Comparison of ENCODE assay signal across 8 cellular contexts in the genomic region with DNA sequence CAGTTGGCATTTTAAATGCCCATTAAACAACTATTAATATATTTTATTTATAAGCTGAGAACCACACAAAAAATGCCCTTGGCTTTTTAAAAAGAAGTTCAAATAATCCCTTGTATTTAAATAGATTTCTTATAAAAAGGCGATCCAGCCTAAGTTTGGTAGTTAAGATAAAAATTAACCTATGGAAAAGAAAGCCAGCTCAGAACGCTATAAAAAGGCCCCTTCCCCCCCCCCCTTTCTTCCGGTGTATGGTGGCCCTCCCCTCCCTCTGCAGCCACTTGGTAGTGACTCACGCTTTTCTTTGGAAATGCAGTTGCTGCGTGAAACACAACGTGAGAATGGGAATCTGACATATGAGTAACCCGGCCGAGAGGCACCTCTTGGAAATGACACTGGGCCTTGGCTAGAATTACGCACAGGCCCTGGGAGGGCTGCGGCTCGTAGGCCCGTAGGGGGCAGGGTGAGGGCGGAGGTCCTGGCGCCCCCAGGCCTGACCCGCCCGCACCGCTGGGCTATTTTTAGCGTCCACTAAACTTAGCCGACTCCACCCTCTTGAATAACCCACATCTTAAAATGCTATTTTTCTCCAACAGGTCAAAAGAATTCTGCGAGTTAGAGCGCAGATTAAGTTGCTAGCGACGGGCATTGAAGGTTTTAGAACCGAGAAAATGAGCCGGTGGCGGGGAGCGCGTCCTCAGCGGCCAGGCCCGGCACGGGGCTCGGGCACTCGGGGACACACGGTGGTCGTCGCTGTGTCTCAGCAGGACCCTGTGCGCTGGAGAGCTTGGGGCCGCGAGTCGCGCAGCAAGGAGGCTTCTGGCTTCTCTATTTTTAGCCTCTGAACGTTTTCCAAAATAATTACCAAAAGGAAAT.
DNase-seq lines count a peak whose midpoint lies in the region; TF ChIP-seq lines count a peak whose summit lies in the region.

No MANE protein-coding gene starts in this region.

- H3K27ac ChIP-seq in HEK293 (ENCODE audit: extremely low read depth, low read depth, low read length) = peak overlapping the region; percentile 71

- POLR2A ChIA-PET in HEK293 (lab: Yijun Ruan, JAX) = no interaction called here

- peak; percentile 100 for DNase-seq in EH (ENCODE audit: low read depth)
- peak; percentile 33 for DNase-seq in NCI-H2107 (lab: John Stamatoyannopoulos, UW)
- DNase-seq in activated CD4-positive, CD25-positive, alpha-beta regulatory T cell treated with anti-CD3 and anti-CD28 coated beads, Interleukin-2, amount 50 U/mL, for 16 hours (ENCODE audit: low read depth, low spot score) = peak; percentile 33
- peak; percentile 99 for DNase-seq in choroid plexus epithelial cell (ENCODE audit: low read depth)
- DNase-seq in kidney tubule cell (ENCODE audit: low spot score) = peak; percentile 98
- peak; percentile 28 to 48 for DNase-seq in stimulated activated CD4-positive, alpha-beta T cell treated with anti-CD3 and anti-CD28 coated beads, Interleukin-15, amount 100 ng/mL, for 1 hour (ENCODE audit: low read depth in 1 of 2, low spot score in 1 of 2)
- DNase-seq in NCI-H1048 (lab: John Stamatoyannopoulos, UW) = no peak

- H3K4me1 ChIP-seq in HEK293 (ENCODE audit: control insufficient read depth, insufficient read depth, low read length) = peaks cover 3% of the 10 kb centered on the region; the same call in 1 of the 2 replicates

- TF ChIP-seq CTCF in HEK293 (tag by site-specific recombination; IDR thresholded peaks at IDR 0.05) (no peak), choroid plexus epithelial cell (conservative IDR thresholded peaks at IDR 0.05; ENCODE audit: low read depth, low read length) (peak; percentile 6)

- CTCF ChIA-PET in HEK293 (lab: Yijun Ruan, JAX) = interaction anchor here (0.6 to 0.8 kb wide), 4 partner anchors 93 to 534 kb away, joined by 3 to 8 read pairs (median 3); no protein-coding TSS in a partner anchor

- no peaks in the 10 kb centered on the region for H3K9me3 ChIP-seq in HEK293 (ENCODE audit: control insufficient read depth, insufficient read depth, low read depth, low read length)

- peak overlapping the region; percentile 42 for H3K4me3 ChIP-seq in HEK293 (ENCODE audit: low read depth, low read length)
- peak overlapping the region; percentile 51 for H3K4me3 ChIP-seq in choroid plexus epithelial cell (ENCODE audit: low read depth, low read length)

- no peaks in the 10 kb centered on the region for H3K36me3 ChIP-seq in HEK293 (ENCODE audit: control insufficient read depth in 2 of 2, insufficient read depth in 1 of 2, low read length in 2 of 2)

TF ChIP-seq in HEK293, 187 proteins besides CTCF, POLR2A, EP300 and RAD21 (continues in another document):
- TF ChIP-seq, protein P1, sequence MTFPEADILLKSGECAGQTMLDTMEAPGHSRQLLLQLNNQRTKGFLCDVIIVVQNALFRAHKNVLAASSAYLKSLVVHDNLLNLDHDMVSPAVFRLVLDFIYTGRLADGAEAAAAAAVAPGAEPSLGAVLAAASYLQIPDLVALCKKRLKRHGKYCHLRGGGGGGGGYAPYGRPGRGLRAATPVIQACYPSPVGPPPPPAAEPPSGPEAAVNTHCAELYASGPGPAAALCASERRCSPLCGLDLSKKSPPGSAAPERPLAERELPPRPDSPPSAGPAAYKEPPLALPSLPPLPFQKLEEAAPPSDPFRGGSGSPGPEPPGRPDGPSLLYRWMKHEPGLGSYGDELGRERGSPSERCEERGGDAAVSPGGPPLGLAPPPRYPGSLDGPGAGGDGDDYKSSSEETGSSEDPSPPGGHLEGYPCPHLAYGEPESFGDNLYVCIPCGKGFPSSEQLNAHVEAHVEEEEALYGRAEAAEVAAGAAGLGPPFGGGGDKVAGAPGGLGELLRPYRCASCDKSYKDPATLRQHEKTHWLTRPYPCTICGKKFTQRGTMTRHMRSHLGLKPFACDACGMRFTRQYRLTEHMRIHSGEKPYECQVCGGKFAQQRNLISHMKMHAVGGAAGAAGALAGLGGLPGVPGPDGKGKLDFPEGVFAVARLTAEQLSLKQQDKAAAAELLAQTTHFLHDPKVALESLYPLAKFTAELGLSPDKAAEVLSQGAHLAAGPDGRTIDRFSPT (tag by site-specific recombination; IDR thresholded peaks at IDR 0.05) = peak; percentile 41; the same call in 1 of the 2 replicates
- TF ChIP-seq, protein P2, sequence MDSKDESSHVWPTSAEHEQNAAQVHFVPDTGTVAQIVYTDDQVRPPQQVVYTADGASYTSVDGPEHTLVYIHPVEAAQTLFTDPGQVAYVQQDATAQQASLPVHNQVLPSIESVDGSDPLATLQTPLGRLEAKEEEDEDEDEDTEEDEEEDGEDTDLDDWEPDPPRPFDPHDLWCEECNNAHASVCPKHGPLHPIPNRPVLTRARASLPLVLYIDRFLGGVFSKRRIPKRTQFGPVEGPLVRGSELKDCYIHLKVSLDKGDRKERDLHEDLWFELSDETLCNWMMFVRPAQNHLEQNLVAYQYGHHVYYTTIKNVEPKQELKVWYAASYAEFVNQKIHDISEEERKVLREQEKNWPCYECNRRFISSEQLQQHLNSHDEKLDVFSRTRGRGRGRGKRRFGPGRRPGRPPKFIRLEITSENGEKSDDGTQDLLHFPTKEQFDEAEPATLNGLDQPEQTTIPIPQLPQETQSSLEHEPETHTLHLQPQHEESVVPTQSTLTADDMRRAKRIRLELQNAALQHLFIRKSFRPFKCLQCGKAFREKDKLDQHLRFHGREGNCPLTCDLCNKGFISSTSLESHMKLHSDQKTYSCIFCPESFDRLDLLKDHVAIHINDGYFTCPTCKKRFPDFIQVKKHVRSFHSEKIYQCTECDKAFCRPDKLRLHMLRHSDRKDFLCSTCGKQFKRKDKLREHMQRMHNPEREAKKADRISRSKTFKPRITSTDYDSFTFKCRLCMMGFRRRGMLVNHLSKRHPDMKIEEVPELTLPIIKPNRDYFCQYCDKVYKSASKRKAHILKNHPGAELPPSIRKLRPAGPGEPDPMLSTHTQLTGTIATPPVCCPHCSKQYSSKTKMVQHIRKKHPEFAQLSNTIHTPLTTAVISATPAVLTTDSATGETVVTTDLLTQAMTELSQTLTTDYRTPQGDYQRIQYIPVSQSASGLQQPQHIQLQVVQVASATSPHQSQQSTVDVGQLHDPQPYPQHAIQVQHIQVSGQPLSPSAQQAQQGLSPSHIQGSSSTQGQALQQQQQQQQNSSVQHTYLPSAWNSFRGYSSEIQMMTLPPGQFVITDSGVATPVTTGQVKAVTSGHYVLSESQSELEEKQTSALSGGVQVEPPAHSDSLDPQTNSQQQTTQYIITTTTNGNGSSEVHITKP (tag by site-specific recombination; IDR thresholded peaks at IDR 0.05) = peak; percentile 87
- peak; percentile 53 for TF ChIP-seq PRDM1 (tag by site-specific recombination; IDR thresholded peaks at IDR 0.05)
- TF ChIP-seq, protein P3, sequence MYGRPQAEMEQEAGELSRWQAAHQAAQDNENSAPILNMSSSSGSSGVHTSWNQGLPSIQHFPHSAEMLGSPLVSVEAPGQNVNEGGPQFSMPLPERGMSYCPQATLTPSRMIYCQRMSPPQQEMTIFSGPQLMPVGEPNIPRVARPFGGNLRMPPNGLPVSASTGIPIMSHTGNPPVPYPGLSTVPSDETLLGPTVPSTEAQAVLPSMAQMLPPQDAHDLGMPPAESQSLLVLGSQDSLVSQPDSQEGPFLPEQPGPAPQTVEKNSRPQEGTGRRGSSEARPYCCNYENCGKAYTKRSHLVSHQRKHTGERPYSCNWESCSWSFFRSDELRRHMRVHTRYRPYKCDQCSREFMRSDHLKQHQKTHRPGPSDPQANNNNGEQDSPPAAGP (tag by site-specific recombination; IDR thresholded peaks at IDR 0.05) = 0 out of 2 replicates have a peak, but pooled peaks have one; percentile 35
- TF ChIP-seq ZNF658 (tag by site-specific recombination; IDR thresholded peaks at IDR 0.05) = no peak
- peak; percentile 91 for TF ChIP-seq GLIS2 (tag by site-specific recombination; IDR thresholded peaks at IDR 0.05)
- peak; percentile 38; the same call in 1 of the 2 replicates for TF ChIP-seq EGR2 (tag by site-specific recombination; IDR thresholded peaks at IDR 0.05; ENCODE audit: low read depth)
- no peak for TF ChIP-seq ZNF571 (tag by site-specific recombination; IDR thresholded peaks at IDR 0.05)
- TF ChIP-seq KLF8 (tag by site-specific recombination; IDR thresholded peaks at IDR 0.05) = peak; percentile 22; the same call in 1 of the 2 replicates
- TF ChIP-seq, protein P4, sequence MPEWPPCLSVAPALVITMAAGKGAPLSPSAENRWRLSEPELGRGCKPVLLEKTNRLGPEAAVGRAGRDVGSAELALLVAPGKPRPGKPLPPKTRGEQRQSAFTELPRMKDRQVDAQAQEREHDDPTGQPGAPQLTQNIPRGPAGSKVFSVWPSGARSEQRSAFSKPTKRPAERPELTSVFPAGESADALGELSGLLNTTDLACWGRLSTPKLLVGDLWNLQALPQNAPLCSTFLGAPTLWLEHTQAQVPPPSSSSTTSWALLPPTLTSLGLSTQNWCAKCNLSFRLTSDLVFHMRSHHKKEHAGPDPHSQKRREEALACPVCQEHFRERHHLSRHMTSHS (tag by site-specific recombination; IDR thresholded peaks at IDR 0.05) = no peak
- peak; percentile 86 for TF ChIP-seq ZFP37 (tag by site-specific recombination; IDR thresholded peaks at IDR 0.05)
- TF ChIP-seq ZNF19 (tag by site-specific recombination; IDR thresholded peaks at IDR 0.05; ENCODE audit: low read depth) = no peak
- no peak for TF ChIP-seq ZNF501 (tag by site-specific recombination; IDR thresholded peaks at IDR 0.05)
- TF ChIP-seq, protein P5, sequence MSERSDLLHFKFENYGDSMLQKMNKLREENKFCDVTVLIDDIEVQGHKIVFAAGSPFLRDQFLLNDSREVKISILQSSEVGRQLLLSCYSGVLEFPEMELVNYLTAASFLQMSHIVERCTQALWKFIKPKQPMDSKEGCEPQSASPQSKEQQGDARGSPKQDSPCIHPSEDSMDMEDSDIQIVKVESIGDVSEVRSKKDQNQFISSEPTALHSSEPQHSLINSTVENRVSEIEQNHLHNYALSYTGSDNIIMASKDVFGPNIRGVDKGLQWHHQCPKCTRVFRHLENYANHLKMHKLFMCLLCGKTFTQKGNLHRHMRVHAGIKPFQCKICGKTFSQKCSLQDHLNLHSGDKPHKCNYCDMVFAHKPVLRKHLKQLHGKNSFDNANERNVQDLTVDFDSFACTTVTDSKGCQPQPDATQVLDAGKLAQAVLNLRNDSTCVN (tag by site-specific recombination; optimal IDR thresholded peaks at IDR 0.05) = peak; percentile 66
- no peak for TF ChIP-seq YY1 (tag by site-specific recombination; IDR thresholded peaks at IDR 0.05)
- TF ChIP-seq SP7 (tag by site-specific recombination; IDR thresholded peaks at IDR 0.05) = peak; percentile 12; the same call in 1 of the 2 replicates
- no peak for TF ChIP-seq ZNF555 (tag by site-specific recombination; conservative IDR thresholded peaks at IDR 0.05)
- TF ChIP-seq ZIC2 (tag by site-specific recombination; IDR thresholded peaks at IDR 0.05) = peak; percentile 70
- no peak for TF ChIP-seq HOXA7 (CRISPR knock-in tag; IDR thresholded peaks at IDR 0.05; ENCODE audit: borderline replicate concordance)
